33 cellular contexts compared by ENCODE assay signal in genomic region chr9:87781331-87781730, GRCh38. TPM values are rescaled to one million over a fixed set of nuclear protein-coding genes. Genes with fewer than 3 reads are reported as not detected.
DNase-seq lines count a peak whose midpoint lies in the region; ATAC-seq and TF ChIP-seq lines count a peak whose summit lies in the region.
"Had no signal": no experiment of that assay in that cellular context is flagged by ENCODE, and none has a peak within 500 bp of the region (broad histone marks: within the 10 kb centered on the region; RNA-seq: fewer than 3 reads in every experiment).

No MANE protein-coding gene starts in this region.

- H3K4me3 ChIP-seq in PC-3 (ENCODE audit: low read length) (no peak overlapping the region), H7 (ENCODE audit: insufficient read depth, low read depth, low read length) (no peak overlapping the region)
- H3K4me3 ChIP-seq: A549; BLaER1; BLaER1 treated with 17β-estradiol and CSF1 and Interleukin-3, amounts not matched to agents 10 nM and 100 nM had no signal

- no peaks in the 10 kb centered on the region for H3K9me3 ChIP-seq in PC-3 (ENCODE audit: low read length)
- H3K9me3 ChIP-seq: A549, BE2C, Caco-2 had no signal

- no peaks in the 10 kb centered on the region for H3K4me1 ChIP-seq in PC-3 (ENCODE audit: insufficient read depth, low read length)

- BruUV-seq in PC-3 (replicated peaks; lab: Mats Ljungman, UMichigan), result no TSS peak

- H3K36me3 ChIP-seq in PC-3 (ENCODE audit: low read depth, low read length) (no peaks in the 10 kb centered on the region), H7 (replicated peaks; ENCODE audit: control insufficient read depth, insufficient read depth, low read length) (no peaks in the 10 kb centered on the region)
- H3K36me3 ChIP-seq: BE2C; BLaER1; BLaER1 treated with 17β-estradiol and CSF1 and Interleukin-3, amounts not matched to agents 10 nM and 100 nM had no signal

- no peaks in the 10 kb centered on the region for H3F3A ChIP-seq in PC-3 (ENCODE audit: low read length, unreplicated experiment)

- intact Hi-C loops in PC-3 (cut with micrococcal nuclease), result no loop called here

- no peaks in the 10 kb centered on the region for H3K9me2 ChIP-seq in PC-3 (replicated peaks; ENCODE audit: low read length)

- no peak for TF ChIP-seq CTCF in PC-3 (conservative IDR thresholded peaks at IDR 0.05; ENCODE audit: low read depth, low read length)

- H3K4me2 ChIP-seq in PC-3 (ENCODE audit: low read length), result no peak overlapping the region
- H3K4me2 ChIP-seq: A549; BLaER1; BLaER1 treated with 17β-estradiol and CSF1 and Interleukin-3, amounts not matched to agents 10 nM and 100 nM had no signal

- CTCF ChIA-PET in PC-3 (lab: Charles Lee), result no interaction called here

- DNase-seq in NCI-H524 (lab: John Stamatoyannopoulos, UW) (peak; percentile 16 to 65), NCI-H524 treated with DMSO at 0.1 percent for 48 hours (lab: John Stamatoyannopoulos, UW) (peak; percentile 49), NCI-H82 (lab: John Stamatoyannopoulos, UW) (peak; percentile 81), NCI-H82 treated with DMSO at 0.1 percent for 48 hours (lab: John Stamatoyannopoulos, UW; ENCODE audit: unreplicated experiment) (peak; percentile 22), PC-3 (no peak), H7 (no peak)
- DNase-seq: 8988T; ACHN; AML-193; BE2C; C1 segment of cervical spinal cord; Caco-2; Calu3; CD4-positive, alpha-beta memory T cell; CD4-positive, alpha-beta T cell; CD4-positive, CD25-positive, alpha-beta regulatory T cell; CD8-positive, alpha-beta memory T cell; CD8-positive, alpha-beta T cell; COR-L47; DMS 273 treated with DMSO at 0.1 percent for 48 hours; DMS153; DMS53; DMS79; DMS79 treated with DMSO at 0.1 percent for 48 hours; DND-41; EL had no signal

- ATAC-seq in GM18520 (IDR thresholded peaks at IDR 0.05; ENCODE audit: unreplicated experiment) (no peak), PC-3 (no peak), HG03342 (IDR thresholded peaks at IDR 0.05; ENCODE audit: unreplicated experiment) (no peak)
- ATAC-seq: A549; CD8-positive, alpha-beta T cell had no signal

- H3K27me3 ChIP-seq in PC-3 (ENCODE audit: low read length) (no peaks in the 10 kb centered on the region), H7 (ENCODE audit: control insufficient read depth, insufficient read depth, low read length) (no peaks in the 10 kb centered on the region)
- H3K27me3 ChIP-seq: BE2C; BLaER1; BLaER1 treated with 17β-estradiol and CSF1 and Interleukin-3, amounts not matched to agents 10 nM and 100 nM had no signal

- H3K9ac ChIP-seq in PC-3 (ENCODE audit: low read length), result no peak overlapping the region
- H3K9ac ChIP-seq: BLaER1; BLaER1 treated with 17β-estradiol and CSF1 and Interleukin-3, amounts not matched to agents 10 nM and 100 nM had no signal

- no peak overlapping the region for H3K27ac ChIP-seq in PC-3 (ENCODE audit: low read length)
- H3K27ac ChIP-seq: 22Rv1; A549; BLaER1; BLaER1 treated with 17β-estradiol and CSF1 and Interleukin-3, amounts not matched to agents 10 nM and 100 nM; C4-2B had no signal

- POLR2A ChIA-PET in PC-3 (lab: Charles Lee; ENCODE audit: unreplicated experiment), result no interaction called here

- no peak overlapping the region for H2AFZ ChIP-seq in PC-3 (ENCODE audit: low read length)

- no peaks in the 10 kb centered on the region for H4K20me1 ChIP-seq in PC-3 (ENCODE audit: low read length)
- H4K20me1 ChIP-seq: BLaER1; BLaER1 treated with 17β-estradiol and CSF1 and Interleukin-3, amounts not matched to agents 10 nM and 100 nM had no signal

- H3K79me2 ChIP-seq in PC-3 (ENCODE audit: low read length), result no peaks in the 10 kb centered on the region

RNA-seq across cellular contexts. Expression of gene CTSL, which starts 55.4 kb away (rescaled TPM):
- total RNA-seq in PC-3 (2014; rRNA removed), result 63.2 and 71.7 TPM in 2 replicates
- 46.8 and 47.7 TPM in 2 replicates for total RNA-seq in H7 (2014; rRNA removed; shearing (Covaris generic))

Comparison
In these comparisons a context has a peak if more than half of its experiments do, and no peak if none do; other contexts are left out.
1. DNase-seq: peak in NCI-H524 (2 of 2), NCI-H524 treated with DMSO at 0.1 percent for 48 hours (single experiment), NCI-H82 (single experiment) and NCI-H82 treated with DMSO at 0.1 percent for 48 hours (single experiment); none in PC-3 (single experiment) and H7 (single experiment).